In the genomic region with DNA sequence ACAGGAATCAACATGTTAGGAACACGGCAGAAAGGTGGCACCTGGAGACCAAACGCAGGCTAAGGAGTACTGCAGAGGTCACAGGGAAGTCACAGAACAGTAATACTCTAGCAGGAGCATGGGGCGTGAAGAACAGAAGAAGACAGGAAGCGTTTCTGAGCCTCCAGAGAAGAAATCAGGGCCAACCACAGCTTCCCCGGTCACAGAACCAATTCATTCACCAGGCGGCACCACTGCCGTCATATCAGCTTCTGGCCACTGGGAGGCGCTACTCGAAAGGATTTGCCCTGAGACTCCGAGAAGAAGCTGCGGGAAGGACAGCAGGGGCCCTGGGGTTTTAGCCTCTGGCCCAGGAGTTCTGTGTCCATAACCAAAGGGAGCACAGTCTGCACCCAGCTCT, we compare ENCODE assay signal across 8 cellular contexts.
A peak's percentile ranks its signal among the peaks of the same experiment; 100 is the strongest.
DNase-seq lines count a peak whose midpoint lies in the region; ATAC-seq and TF ChIP-seq lines count a peak whose summit lies in the region.

No MANE protein-coding gene starts in this region.

- no peak overlapping the region for H3K27ac ChIP-seq in coronary artery

- ATAC-seq in activated CD4-positive, CD25-positive, alpha-beta regulatory T cell treated with anti-CD3 and anti-CD28 coated beads, Interleukin-2, amount 50 U/mL, for 24 hours = no peak
- no peak for ATAC-seq in stimulated activated naive CD8-positive, alpha-beta T cell treated with anti-CD3 and anti-CD28 coated beads, Interleukin-15, Interleukin-2, amounts not matched to agents 100 U/mL and 50 U/mL, for 24 hours

- H3K4me3 ChIP-seq in coronary artery = no peak overlapping the region

- DNase-seq in activated CD4-positive, CD25-positive, alpha-beta regulatory T cell (lab: John Stamatoyannopoulos, UW) = peak in 3 of 4 experiments; percentile 18 to 28 (median 23)
- DNase-seq in NCI-H2029 treated with DMSO at 0.1 percent for 48 hours (lab: John Stamatoyannopoulos, UW) (peak; percentile 33), coronary artery (ENCODE audit: low spot score) (no peak), myocyte (ENCODE audit: low read depth) (peak; percentile 33), HuH-7.5 (ENCODE audit: low spot score) (no peak)
- DNase-seq in activated CD4-positive, alpha-beta T cell treated with anti-CD3 and anti-CD28 coated beads for 1 hour = peak; percentile 40
- peak; percentile 71 for DNase-seq in stimulated activated naive CD8-positive, alpha-beta T cell treated with anti-CD3 and anti-CD28 coated beads, Interleukin-15, Interleukin-2, amounts not matched to agents 100 U/mL and 50 U/mL, for 24 hours

- peak; percentile 24 for TF ChIP-seq CTCF in coronary artery (IDR thresholded peaks at IDR 0.05)

Comparison
In these comparisons a context has a peak if more than half of its experiments do, and no peak if none do; other contexts are left out.
1. DNase-seq: peak in activated CD4-positive, CD25-positive, alpha-beta regulatory T cell (3 of 4), NCI-H2029 treated with DMSO at 0.1 percent for 48 hours (single experiment), activated CD4-positive, alpha-beta T cell treated with anti-CD3 and anti-CD28 coated beads for 1 hour (single experiment), myocyte (single experiment) and stimulated activated naive CD8-positive, alpha-beta T cell treated with anti-CD3 and anti-CD28 coated beads, Interleukin-15, Interleukin-2, amounts not matched to agents 100 U/mL and 50 U/mL, for 24 hours (single experiment); none in coronary artery (single experiment) and HuH-7.5 (single experiment).